12 cellular contexts compared by ENCODE assay signal in genomic region chr2:9780368-9781130, GRCh38.
DNase-seq lines count a peak whose midpoint lies in the region; ATAC-seq, FAIRE-seq and TF ChIP-seq lines count a peak whose summit lies in the region.
"Had no signal": no experiment of that assay in that cellular context is flagged by ENCODE, and none has a peak within 500 bp of the region (broad histone marks: within the 10 kb centered on the region; RNA-seq: fewer than 3 reads in every experiment).

No MANE protein-coding gene starts in this region.

- TF ChIP-seq EP300 in HepG2 (IDR thresholded peaks at IDR 0.05; ENCODE audit: low read depth in 2 of 2, low read length in 2 of 2): no peak
- TF ChIP-seq EP300 in HepG2 (CRISPR knock-in tag; IDR thresholded peaks at IDR 0.05; ENCODE audit: borderline replicate concordance): no peak

- no TSS peak for BruUV-seq in HepG2 (replicated peaks; lab: Mats Ljungman, UMichigan)

- H3K9me3 Mint-ChIP-seq in activated naive CD8-positive, alpha-beta T cell treated with anti-CD3 and anti-CD28 coated beads for 36 hours: no peaks in the 10 kb centered on the region

- TF ChIP-seq RAD21 in HepG2 (CRISPR knock-in tag; IDR thresholded peaks at IDR 0.05): no peak

- no peak overlapping the region for H2AFZ ChIP-seq in HepG2 (ENCODE audit: low read length)

- 27% methylated on average over 10 of the region's 10 CpGs for WGBS in HepG2 (ENCODE audit: low lambda C conversion rate)
- 70% methylated on average over 9 of the region's 10 CpGs for WGBS in right lobe of liver (ENCODE audit: insufficient coverage, low coverage, low lambda C conversion rate, missing lambda C conversion rate)

- TF ChIP-seq CTCF in HepG2 (CRISPR knock-in tag; IDR thresholded peaks at IDR 0.05) (no peak), right lobe of liver (IDR thresholded peaks at IDR 0.05) (no peak)

- peak overlapping the region; percentile 13; the same call in 1 of the 2 replicates for H3K4me2 ChIP-seq in HepG2 (ENCODE audit: low read depth, low read length)

- H4K20me1 ChIP-seq in HepG2 (ENCODE audit: insufficient read depth, low read length): no peaks in the 10 kb centered on the region

- H3K4me1 ChIP-seq in HepG2 (ENCODE audit: insufficient read depth, low read length) (peaks cover 22% of the 10 kb centered on the region), right lobe of liver (no peaks in the 10 kb centered on the region)

- no peaks in the 10 kb centered on the region for H3K36me3 Mint-ChIP-seq in activated naive CD8-positive, alpha-beta T cell treated with anti-CD3 and anti-CD28 coated beads for 36 hours

- H3K9me3 ChIP-seq in HepG2 (ENCODE audit: low read length): no peaks in the 10 kb centered on the region
- H3K9me3 ChIP-seq in right lobe of liver: no peaks in the 10 kb centered on the region

- TF ChIP-seq POLR2A in HepG2 (IDR thresholded peaks at IDR 0.05; ENCODE audit: insufficient read depth in 1 of 2, low read depth in 2 of 2, low read length in 2 of 2) (no peak), right lobe of liver (IDR thresholded peaks at IDR 0.05) (no peak)

- DNase-seq in HepG2 (ENCODE audit: low spot score) (no peak), right lobe of liver (no peak), NOMO-1 treated with dmso at 0.1 percent for 144 hours (lab: John Stamatoyannopoulos, UW; ENCODE audit: unreplicated experiment) (peak; percentile 22), posterior vena cava (ENCODE audit: low spot score) (no peak), NCI-H2171 treated with DMSO at 0.1 percent for 48 hours (lab: John Stamatoyannopoulos, UW) (no peak)
- peak; percentile 33 for DNase-seq in activated naive CD8-positive, alpha-beta T cell treated with anti-CD3 and anti-CD28 coated beads for 36 hours
- peak; percentile 77 for DNase-seq in stimulated activated CD8-positive, alpha-beta memory T cell treated with anti-CD3 and anti-CD28 coated beads, Interleukin-4, amount 100 ng/mL, for 48 hours
- DNase-seq: activated gamma-delta T cell, NCI-H226 had no signal

- no peaks in the 10 kb centered on the region for H3K36me3 ChIP-seq in HepG2 (replicated peaks in 1 of 2; ENCODE audit: control insufficient read depth in 1 of 2, insufficient read depth in 2 of 2, low read length in 2 of 2)
- H3K36me3 ChIP-seq in right lobe of liver: no peaks in the 10 kb centered on the region

- ATAC-seq in HepG2 (no peak), right lobe of liver (no peak), HG02759 (IDR thresholded peaks at IDR 0.05; ENCODE audit: unreplicated experiment) (no peak)

- POLR2A ChIA-PET in HepG2 (lab: Yijun Ruan, JAX): no interaction called here

- H3K79me2 ChIP-seq in HepG2 (ENCODE audit: insufficient read depth, low read length): no peaks in the 10 kb centered on the region

- H3K27me3 ChIP-seq in HepG2 (ENCODE audit: control insufficient read depth in 1 of 2, insufficient read depth in 2 of 2, low read length in 2 of 2) (peaks cover 9 to 64% of the 10 kb centered on the region in 2 experiments; a peak in 4 of 5 replicates), right lobe of liver (no peaks in the 10 kb centered on the region)

- in situ Hi-C loops in HepG2 (cut with HindIII; ENCODE audit: extremely low pct_ligation_motif_present, low pct_unique_long_range_greater_than_20kb): no loop called here

- CTCF ChIA-PET in HepG2 (lab: Yijun Ruan, JAX; ENCODE audit: low intra/inter-chr PET ratio, low total read pairs): no interaction called here

- no peak overlapping the region for H3K4me3 Mint-ChIP-seq in activated naive CD8-positive, alpha-beta T cell treated with anti-CD3 and anti-CD28 coated beads for 36 hours

- peaks cover 30% of the 10 kb centered on the region for H3K4me1 Mint-ChIP-seq in activated naive CD8-positive, alpha-beta T cell treated with anti-CD3 and anti-CD28 coated beads for 36 hours

- H3K27ac ChIP-seq in HepG2 (ENCODE audit: extremely low read length, insufficient read depth, low read length) (no peak overlapping the region), right lobe of liver (no peak overlapping the region)

- intact Hi-C loops in HepG2 (cut with micrococcal nuclease; ENCODE audit: unreplicated experiment) (no loop called here), right lobe of liver (cut with DNase I) (no loop called here), posterior vena cava (cut with DNase I) (no loop called here)

- no peak overlapping the region for H3K4me3 ChIP-seq in HepG2 (replicated peaks in 1 of 3; ENCODE audit: insufficient read depth in 1 of 3, low read depth in 2 of 3, low read length in 3 of 3)
- H3K4me3 ChIP-seq in right lobe of liver: no peak overlapping the region

- no peak overlapping the region for H3K9ac ChIP-seq in HepG2 (ENCODE audit: insufficient read depth, low read depth, low read length)

- no peak for FAIRE-seq in HepG2 (lab: Jason Lieb, UNC)
- FAIRE-seq: RCC 7860 had no signal

- no peak overlapping the region for H3K27ac Mint-ChIP-seq in activated naive CD8-positive, alpha-beta T cell treated with anti-CD3 and anti-CD28 coated beads for 36 hours
- H3K27ac Mint-ChIP-seq: progenitor cell of endocrine pancreas had no signal

- no peaks in the 10 kb centered on the region for H3K27me3 Mint-ChIP-seq in activated naive CD8-positive, alpha-beta T cell treated with anti-CD3 and anti-CD28 coated beads for 36 hours

TF ChIP-seq in HepG2, 621 proteins besides CTCF, POLR2A, EP300 and RAD21:
- peak; percentile 91 for TF ChIP-seq ZBTB40 (IDR thresholded peaks at IDR 0.05)
- peak; percentile 99 for TF ChIP-seq ZBTB40 (CRISPR knock-in tag; IDR thresholded peaks at IDR 0.05)
- TF ChIP-seq HOXA3 (CRISPR knock-in tag; IDR thresholded peaks at IDR 0.05): no peak
TF ChIP-seq in HepG2: peak in this region for 1.

Comparison
In these comparisons a context has a peak if more than half of its experiments do, and no peak if none do; other contexts are left out.
1. DNase-seq: peak in NOMO-1 treated with dmso at 0.1 percent for 144 hours (single experiment), activated naive CD8-positive, alpha-beta T cell treated with anti-CD3 and anti-CD28 coated beads for 36 hours (single experiment) and stimulated activated CD8-positive, alpha-beta memory T cell treated with anti-CD3 and anti-CD28 coated beads, Interleukin-4, amount 100 ng/mL, for 48 hours (single experiment); none in HepG2 (single experiment), right lobe of liver (0 of 3), posterior vena cava (single experiment) and NCI-H2171 treated with DMSO at 0.1 percent for 48 hours (single experiment).